ENCODE assay signal across 17 cellular contexts in genomic region chr1:30381266-30381665, GRCh38.
"Had no signal": no experiment of that assay in that cellular context is flagged by ENCODE, and none has a peak within 500 bp of the region (broad histone marks: within the 10 kb centered on the region; RNA-seq: fewer than 3 reads in every experiment).

No MANE protein-coding gene starts in this region.

- H3K4me3 Mint-ChIP-seq: activated CD4-positive, alpha-beta memory T cell treated with anti-CD3 and anti-CD28 coated beads, Interleukin-2, amount 10 ng/mL, durations not matched to agents 7 days and 5 days; activated CD4-positive, alpha-beta T cell treated with anti-CD3 and anti-CD28 coated beads, Interleukin-2, amount 10 ng/mL, durations not matched to agents 24 days and 14 days; activated T-helper 17 cell treated with anti-CD3 and anti-CD28 coated beads, Interleukin-2, amount 50 U/mL, for 72 hours; immature natural killer cell; nephron; stimulated activated memory B cell treated with anti-CD40 and anti-IgM and Interleukin-4, amounts not matched to agents 10 μg/mL and 1 μg/mL and 100 μg/mL, for 72 hours; type B pancreatic cell had no signal

- H3K27me3 Mint-ChIP-seq: activated CD4-positive, alpha-beta T cell treated with anti-CD3 and anti-CD28 coated beads, Interleukin-2, amount 10 ng/mL, durations not matched to agents 24 days and 14 days had no signal

- H3K4me1 Mint-ChIP-seq: activated CD4-positive, alpha-beta memory T cell treated with anti-CD3 and anti-CD28 coated beads, Interleukin-2, amount 10 ng/mL, durations not matched to agents 7 days and 5 days; activated CD4-positive, alpha-beta T cell treated with anti-CD3 and anti-CD28 coated beads, Interleukin-2, amount 10 ng/mL, durations not matched to agents 24 days and 14 days; activated T-helper 17 cell treated with anti-CD3 and anti-CD28 coated beads, Interleukin-2, amount 50 U/mL, for 72 hours; immature natural killer cell had no signal

- DNase-seq: activated CD4-positive, alpha-beta memory T cell treated with anti-CD3 and anti-CD28 coated beads, Interleukin-2, amount 10 ng/mL, durations not matched to agents 7 days and 5 days; activated CD4-positive, alpha-beta T cell treated with anti-CD3 and anti-CD28 coated beads, Interleukin-2, amount 10 ng/mL, durations not matched to agents 24 days and 14 days; erythroblast; foreskin keratinocyte; immature natural killer cell; kidney glomerular epithelial cell; left lung; midbrain; SK-N-SH; small intestine; stimulated activated CD4-positive, alpha-beta T cell treated with anti-CD3 and anti-CD28 coated beads, Interleukin-15, amount 100 ng/mL, for 24 hours; stomach had no signal

- H3K36me3 Mint-ChIP-seq: immature natural killer cell; stimulated activated memory B cell treated with anti-CD40 and anti-IgM and Interleukin-4, amounts not matched to agents 10 μg/mL and 1 μg/mL and 100 μg/mL, for 72 hours; type B pancreatic cell had no signal

- ATAC-seq: activated T-helper 17 cell treated with anti-CD3 and anti-CD28 coated beads, Interleukin-2, amount 50 U/mL, for 72 hours; foreskin keratinocyte; left lung; right lobe of liver; stimulated activated memory B cell treated with anti-CD40 and anti-IgM and Interleukin-4, amounts not matched to agents 10 μg/mL and 1 μg/mL and 100 μg/mL, for 72 hours had no signal

- H3K9me3 Mint-ChIP-seq: activated CD4-positive, alpha-beta memory T cell treated with anti-CD3 and anti-CD28 coated beads, Interleukin-2, amount 10 ng/mL, durations not matched to agents 7 days and 5 days; activated CD4-positive, alpha-beta T cell treated with anti-CD3 and anti-CD28 coated beads, Interleukin-2, amount 10 ng/mL, durations not matched to agents 24 days and 14 days; activated T-helper 17 cell treated with anti-CD3 and anti-CD28 coated beads, Interleukin-2, amount 50 U/mL, for 72 hours; nephron; stimulated activated memory B cell treated with anti-CD40 and anti-IgM and Interleukin-4, amounts not matched to agents 10 μg/mL and 1 μg/mL and 100 μg/mL, for 72 hours; type B pancreatic cell had no signal

- H3K27ac Mint-ChIP-seq: activated CD4-positive, alpha-beta memory T cell treated with anti-CD3 and anti-CD28 coated beads, Interleukin-2, amount 10 ng/mL, durations not matched to agents 7 days and 5 days; activated CD4-positive, alpha-beta T cell treated with anti-CD3 and anti-CD28 coated beads, Interleukin-2, amount 10 ng/mL, durations not matched to agents 24 days and 14 days; activated T-helper 17 cell treated with anti-CD3 and anti-CD28 coated beads, Interleukin-2, amount 50 U/mL, for 72 hours; immature natural killer cell; nephron; stimulated activated memory B cell treated with anti-CD40 and anti-IgM and Interleukin-4, amounts not matched to agents 10 μg/mL and 1 μg/mL and 100 μg/mL, for 72 hours; type B pancreatic cell had no signal
